9 cellular contexts compared by ENCODE assay signal in genomic region chr10:70191906-70192305, GRCh38. TPM values are rescaled to one million over a fixed set of nuclear protein-coding genes. Genes with fewer than 3 reads are reported as not detected.
DNase-seq lines count a peak whose midpoint lies in the region; TF ChIP-seq lines count a peak whose summit lies in the region.
"Had no signal": no experiment of that assay in that cellular context is flagged by ENCODE, and none has a peak within 500 bp of the region (broad histone marks: within the 10 kb centered on the region; RNA-seq: fewer than 3 reads in every experiment).

No MANE protein-coding gene starts in this region.

- CTCF ChIA-PET in BJ (lab: Yijun Ruan, JAX), result interaction anchor here (1.2 to 2.4 kb wide), 4 partner anchors 17 to 45 kb away, joined by 5 to 12 read pairs (median 6); partner anchors contain the start of gene TYSND1

- H3K27me3 ChIP-seq in BJ (ENCODE audit: control insufficient read depth, insufficient read depth, low read length), result no peaks in the 10 kb centered on the region
- no peaks in the 10 kb centered on the region for H3K27me3 ChIP-seq in HAP-1 (ENCODE audit: low read depth)
- H3K27me3 ChIP-seq in neuronal stem cell (ENCODE audit: control insufficient read depth in 3 of 3, insufficient read depth in 3 of 3, low read depth in 1 of 3, low read length in 3 of 3), result no peaks in the 10 kb centered on the region

- H3K4me2 ChIP-seq in neuronal stem cell (ENCODE audit: insufficient read depth, low read length, poor library complexity, severe bottlenecking), result no peak overlapping the region

- no peak overlapping the region for H3K14ac ChIP-seq in neuronal stem cell (ENCODE audit: low read length)

- TF ChIP-seq CTCF in BJ (IDR thresholded peaks at IDR 0.05; ENCODE audit: insufficient read depth, low read depth, low read length) (no peak), osteocyte (IDR thresholded peaks at IDR 0.05) (no peak)

- H2AFZ ChIP-seq in neuronal stem cell (ENCODE audit: low read length), result no peak overlapping the region

- no peak overlapping the region for H2BK5ac ChIP-seq in neuronal stem cell (ENCODE audit: low read length)

- no peaks in the 10 kb centered on the region for H3K79me1 ChIP-seq in neuronal stem cell (ENCODE audit: low read depth, low read length)

- no peak overlapping the region for H3K4me3 ChIP-seq in BJ (ENCODE audit: low read depth, low read length)
- no peak overlapping the region for H3K4me3 ChIP-seq in HAP-1
- H3K4me3 ChIP-seq in neuronal stem cell (ENCODE audit: low read length in 2 of 2), result no peak overlapping the region

- POLR2A ChIA-PET in BJ (lab: Charles Lee), result interaction anchor here (1.8 kb wide), 1 partner anchor 21 kb away, joined by 12 read pairs; the partner anchor contains the start of gene SAR1A

- H3K4me1 Mint-ChIP-seq in osteocyte (ENCODE audit: unreplicated experiment), result peaks cover 32% of the 10 kb centered on the region
- H3K4me1 Mint-ChIP-seq: T-helper 17 cell had no signal

- H3K27ac Mint-ChIP-seq in osteocyte (ENCODE audit: unreplicated experiment), result peak overlapping the region; percentile 34
- H3K27ac Mint-ChIP-seq: T-helper 17 cell had no signal

- H3K9me3 ChIP-seq in HAP-1, result no peaks in the 10 kb centered on the region
- H3K9me3 ChIP-seq in neuronal stem cell (replicated peaks in 1 of 2; ENCODE audit: control insufficient read depth in 2 of 2, insufficient read depth in 1 of 2, low read depth in 1 of 2, low read length in 2 of 2), result no peaks in the 10 kb centered on the region

- H3K4ac ChIP-seq in neuronal stem cell (ENCODE audit: low read length), result no peak overlapping the region

- no peak overlapping the region for H3K9ac ChIP-seq in neuronal stem cell (ENCODE audit: low read depth, low read length, poor library complexity)

- H3K36me3 ChIP-seq in BJ (ENCODE audit: control insufficient read depth, insufficient read depth, low read length) (no peaks in the 10 kb centered on the region), HAP-1 (replicated peaks) (0 out of 2 replicates have a peak, but pooled peaks cover 4% of the 10 kb centered on the region), neuronal stem cell (replicated peaks in 1 of 2; ENCODE audit: control insufficient read depth in 2 of 2, insufficient read depth in 2 of 2, low read length in 2 of 2) (no peaks in the 10 kb centered on the region)

- H2BK15ac ChIP-seq in neuronal stem cell (ENCODE audit: low read length), result no peak overlapping the region

- no peak overlapping the region for H4K8ac ChIP-seq in neuronal stem cell (ENCODE audit: low read depth, low read length)

- no peak overlapping the region for H2BK12ac ChIP-seq in neuronal stem cell (ENCODE audit: low read length)

- H3K23ac ChIP-seq in neuronal stem cell (ENCODE audit: low read depth, low read length, poor library complexity), result no peak overlapping the region

- H3K36me3 Mint-ChIP-seq in osteocyte (ENCODE audit: unreplicated experiment), result no peaks in the 10 kb centered on the region

- in situ Hi-C loops in HAP-1 (cut with MboI; ENCODE audit: low sequenced_read_pairs), result no loop called here

- H2BK120ac ChIP-seq in neuronal stem cell (ENCODE audit: low read depth, low read length), result no peak overlapping the region

- H3K4me1 ChIP-seq in HAP-1 (peaks cover 9% of the 10 kb centered on the region), neuronal stem cell (ENCODE audit: control insufficient read depth in 2 of 2, insufficient read depth in 1 of 2, low read depth in 1 of 2, low read length in 2 of 2) (peaks cover 0 to 2% of the 10 kb centered on the region in 2 donors)

- H3K27me3 Mint-ChIP-seq in osteocyte (ENCODE audit: unreplicated experiment), result no peaks in the 10 kb centered on the region
- H3K27me3 Mint-ChIP-seq: T-helper 17 cell had no signal

- H3K18ac ChIP-seq in neuronal stem cell (ENCODE audit: low read length), result no peak overlapping the region

- no peak overlapping the region for H3K4me3 Mint-ChIP-seq in osteocyte (ENCODE audit: unreplicated experiment)
- H3K4me3 Mint-ChIP-seq: T-helper 17 cell had no signal

- H3K27ac ChIP-seq in neuronal stem cell (replicated peaks; ENCODE audit: low read length), result no peak overlapping the region

- DNase-seq in BJ (ENCODE audit: low read depth) (peak; percentile 94), NCI-H226 (peak; percentile 88), epidermal melanocyte (ENCODE audit: insufficient read length, low spot score) (peak; percentile 29), osteocyte (ENCODE audit: extremely low spot score, unreplicated experiment) (no peak), HAP-1 (ENCODE audit: low spot score in 2 of 2) (no peak), DMS114 treated with DMSO at 0.1 percent for 48 hours (lab: John Stamatoyannopoulos, UW; ENCODE audit: unreplicated experiment) (no peak), neuronal stem cell (ENCODE audit: low spot score) (no peak), DMS79 (lab: John Stamatoyannopoulos, UW) (no peak)
- DNase-seq: T-helper 17 cell had no signal

- H4K91ac ChIP-seq in neuronal stem cell (ENCODE audit: low read depth, low read length, poor library complexity), result no peak overlapping the region

- no peaks in the 10 kb centered on the region for H3K9me3 Mint-ChIP-seq in osteocyte (ENCODE audit: unreplicated experiment)

- no peak overlapping the region for H2AK5ac ChIP-seq in neuronal stem cell (ENCODE audit: low read depth, low read length)

RNA-seq across cellular contexts. Expression of gene SAR1A, which starts 21.6 kb away (rescaled TPM):
- 55.0 and 128 TPM in 2 replicates for polyA plus RNA-seq in BJ (2011; rRNA removed)
- 170 and 185 TPM in 2 replicates for polyA minus RNA-seq in BJ (2011; rRNA and poly(A)+ RNA removed)
- total RNA-seq in osteocyte, result 143 and 168 TPM in 2 replicates
- 62.1 TPM for polyA plus RNA-seq in neuronal stem cell (2013, experiment 1 of 2)
- polyA plus RNA-seq in neuronal stem cell (2013, experiment 2 of 2), result 66.0 TPM

RNA-seq across cellular contexts. Expression of gene PPA1, which starts 41.3 kb away (rescaled TPM):
- polyA plus RNA-seq in BJ (2011; rRNA removed), result 49.8 and 110 TPM in 2 replicates
- polyA minus RNA-seq in BJ (2011; rRNA and poly(A)+ RNA removed), result 24.5 and 25.1 TPM in 2 replicates
- total RNA-seq in osteocyte, result 59.8 and 60.4 TPM in 2 replicates
- 169 TPM for polyA plus RNA-seq in neuronal stem cell (2013, experiment 1 of 2)
- polyA plus RNA-seq in neuronal stem cell (2013, experiment 2 of 2), result 171 TPM

RNA-seq across cellular contexts. Expression of gene TYSND1, which starts 45.4 kb away (rescaled TPM):
- 2.7 and 5.3 TPM in 2 replicates for polyA plus RNA-seq in BJ (2011; rRNA removed)
- 3.1 and 3.2 TPM in 2 replicates for polyA minus RNA-seq in BJ (2011; rRNA and poly(A)+ RNA removed)
- total RNA-seq in osteocyte, result 13.8 and 15.6 TPM in 2 replicates
- 9.2 TPM for polyA plus RNA-seq in neuronal stem cell (2013, experiment 1 of 2)
- polyA plus RNA-seq in neuronal stem cell (2013, experiment 2 of 2), result 8.7 TPM

RNA-seq across cellular contexts. Expression of gene AIFM2, which starts 59.3 kb away (rescaled TPM):
- polyA plus RNA-seq in BJ (2011; rRNA removed), result 13.9 and 18.4 TPM in 2 replicates
- polyA minus RNA-seq in BJ (2011; rRNA and poly(A)+ RNA removed), result 7.5 and 8.9 TPM in 2 replicates
- total RNA-seq in osteocyte, result 11.7 and 12.1 TPM in 2 replicates
- 0.95 TPM for polyA plus RNA-seq in neuronal stem cell (2013, experiment 1 of 2)
- 1.1 TPM for polyA plus RNA-seq in neuronal stem cell (2013, experiment 2 of 2)

Comparison
In these comparisons a context has a peak if more than half of its experiments do, and no peak if none do; other contexts are left out.
1. DNase-seq: peak in BJ (single experiment), NCI-H226 (single experiment) and epidermal melanocyte (single experiment); none in osteocyte (single experiment), HAP-1 (0 of 2), DMS114 treated with DMSO at 0.1 percent for 48 hours (single experiment), neuronal stem cell (single experiment) and DMS79 (single experiment).